15 cellular contexts compared by ENCODE assay signal in the genomic region with DNA sequence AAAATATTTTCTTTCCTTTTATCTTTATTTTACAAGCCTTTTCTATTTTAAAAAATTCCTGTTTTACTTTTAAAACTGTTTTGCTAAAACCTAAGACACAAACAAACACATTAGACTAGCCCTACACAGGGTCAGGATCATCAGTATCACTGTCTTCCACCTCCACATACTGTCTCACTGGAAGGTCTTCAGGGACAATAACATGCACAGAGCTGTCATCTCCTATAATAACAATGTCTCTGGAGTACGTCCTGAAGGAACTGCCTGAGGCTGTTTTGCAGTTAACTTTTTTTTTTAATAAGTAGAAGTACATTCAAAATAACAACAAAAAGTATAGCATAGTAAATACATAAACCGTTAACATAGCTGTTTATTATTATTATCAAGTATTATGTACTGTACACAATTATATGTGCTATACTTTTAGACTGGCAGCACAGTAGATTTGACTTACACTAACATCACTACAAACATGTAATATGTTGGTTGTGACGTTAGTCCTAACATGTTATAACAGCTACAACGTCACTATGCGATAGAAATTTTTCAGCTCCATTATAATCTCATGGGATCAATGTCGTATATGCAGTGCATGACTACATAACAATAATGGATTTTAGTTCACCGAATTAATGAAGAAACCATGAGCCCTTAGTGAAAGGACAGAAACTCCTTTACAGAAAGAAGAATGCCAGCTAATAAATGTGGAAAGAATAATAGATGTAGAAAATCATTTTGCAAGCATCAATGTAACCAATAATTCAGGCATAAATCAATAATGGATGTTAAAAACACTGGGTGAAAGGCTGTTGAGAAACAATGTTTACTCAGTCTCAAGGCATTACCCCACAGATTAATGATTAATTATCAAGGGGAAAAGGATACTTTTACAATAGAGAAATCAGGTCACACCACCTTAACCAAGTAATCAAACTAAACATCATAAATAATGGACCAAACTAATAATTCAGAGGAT. TPM values are rescaled to one million over a fixed set of nuclear protein-coding genes. Genes with fewer than 3 reads are reported as not detected.
DNase-seq lines count a peak whose midpoint lies in the region; ATAC-seq and TF ChIP-seq lines count a peak whose summit lies in the region.
"Had no signal": no experiment of that assay in that cellular context is flagged by ENCODE, and none has a peak within 500 bp of the region (broad histone marks: within the 10 kb centered on the region; RNA-seq: fewer than 3 reads in every experiment).

No MANE protein-coding gene starts in this region.

- peak overlapping the region in 1 of 4 donors; percentile 4 for H3K4me3 ChIP-seq in transverse colon
- H3K4me3 ChIP-seq: cardiac muscle cell, heart right ventricle had no signal

- no peaks in the 10 kb centered on the region for H3K27me3 Mint-ChIP-seq in activated naive CD4-positive, alpha-beta T cell treated with anti-CD3 and anti-CD28 coated beads, Interleukin-2, amount 10 ng/mL, durations not matched to agents 7 days and 5 days

- peaks cover 16% of the 10 kb centered on the region for H3K36me3 Mint-ChIP-seq in activated naive CD4-positive, alpha-beta T cell treated with anti-CD3 and anti-CD28 coated beads, Interleukin-2, amount 10 ng/mL, durations not matched to agents 7 days and 5 days

- DNase-seq in activated naive CD4-positive, alpha-beta T cell treated with anti-CD3 and anti-CD28 coated beads, Interleukin-2, amount 10 ng/mL, durations not matched to agents 7 days and 5 days, result no peak
- no peak for DNase-seq in activated naive CD4-positive, alpha-beta T cell treated with anti-CD3 and anti-CD28 coated beads, Interleukin-2, amount 50 U/mL, for 16 hours
- DNase-seq in SK-N-DZ (ENCODE audit: low spot score) (peak; percentile 9), kidney glomerular epithelial cell (lab: John Stamatoyannopoulos, UW) (peak; percentile 52), transverse colon (no peak)
- DNase-seq: heart right ventricle, KG1, NCI-H1930, Right ventricle myocardium superior had no signal

- intact Hi-C loops in transverse colon (cut with DNase I; ENCODE audit: low total_unique reads), result no loop called here

- TF ChIP-seq CTCF in transverse colon (IDR thresholded peaks at IDR 0.05), result no peak

- peak overlapping the region; percentile 59 to 69 (median 65) for H3K27ac ChIP-seq in transverse colon
- H3K27ac ChIP-seq: cardiac muscle cell, heart right ventricle, parathyroid adenoma had no signal

- H3K27ac Mint-ChIP-seq in activated naive CD4-positive, alpha-beta T cell treated with anti-CD3 and anti-CD28 coated beads, Interleukin-2, amount 10 ng/mL, durations not matched to agents 7 days and 5 days, result peak overlapping the region; percentile 86
- H3K27ac Mint-ChIP-seq: WTC11 had no signal

- no peaks in the 10 kb centered on the region for H3K36me3 ChIP-seq in transverse colon
- H3K36me3 ChIP-seq: cardiac muscle cell, heart right ventricle had no signal

- H3K27me3 ChIP-seq in transverse colon, result no peaks in the 10 kb centered on the region
- H3K27me3 ChIP-seq: cardiac muscle cell, heart right ventricle had no signal

- no peak for ATAC-seq in HG03175 (IDR thresholded peaks at IDR 0.05; ENCODE audit: unreplicated experiment)
- no peak for ATAC-seq in GM18868 (IDR thresholded peaks at IDR 0.05; ENCODE audit: unreplicated experiment)
- no peak for ATAC-seq in GM18519 (IDR thresholded peaks at IDR 0.05; ENCODE audit: low FRiP score, unreplicated experiment)
- ATAC-seq: heart right ventricle, WTC11 had no signal

- no peaks in the 10 kb centered on the region for H3K9me3 ChIP-seq in transverse colon
- H3K9me3 ChIP-seq: heart right ventricle had no signal

- H3K4me1 Mint-ChIP-seq in activated naive CD4-positive, alpha-beta T cell treated with anti-CD3 and anti-CD28 coated beads, Interleukin-2, amount 10 ng/mL, durations not matched to agents 7 days and 5 days, result peaks cover 31% of the 10 kb centered on the region
- H3K4me1 Mint-ChIP-seq: WTC11 had no signal

- 70% methylated on average over 7 of the region's 7 CpGs for WGBS in transverse colon (ENCODE audit: low coverage in 1 of 2), 2 donors

- no peak for TF ChIP-seq EP300 in transverse colon (IDR thresholded peaks at IDR 0.05; ENCODE audit: low read depth)

- TF ChIP-seq POLR2A in transverse colon (IDR thresholded peaks at IDR 0.05), result no peak

- H3K9me3 Mint-ChIP-seq in activated naive CD4-positive, alpha-beta T cell treated with anti-CD3 and anti-CD28 coated beads, Interleukin-2, amount 10 ng/mL, durations not matched to agents 7 days and 5 days, result peaks cover 4% of the 10 kb centered on the region

- peaks cover 9 to 53% (median 19%) of the 10 kb centered on the region in 4 donors for H3K4me1 ChIP-seq in transverse colon
- H3K4me1 ChIP-seq: parathyroid adenoma had no signal

- in situ Hi-C loops in transverse colon (cut with MboI; ENCODE audit: low pct_ligation_motif_present in 1 of 4, low pct_unique_long_range_greater_than_20kb in 1 of 4, low sequenced_read_pairs in 3 of 4), result loop anchor here in 1 of 4 donors (25.0 kb wide), 1 partner anchor 151 kb away; no protein-coding TSS in a partner anchor

- no peak overlapping the region for H3K4me3 Mint-ChIP-seq in activated naive CD4-positive, alpha-beta T cell treated with anti-CD3 and anti-CD28 coated beads, Interleukin-2, amount 10 ng/mL, durations not matched to agents 7 days and 5 days
- H3K4me3 Mint-ChIP-seq: WTC11 had no signal

- CTCF ChIA-PET in activated naive CD4-positive, alpha-beta T cell treated with anti-CD3 and anti-CD28 coated beads, Interleukin-2, amount 10 ng/mL, durations not matched to agents 7 days and 5 days (lab: Charles Lee), result interaction anchor here (0.6 to 1.8 kb wide), 7 partner anchors 9 to 639 kb away, joined by 3 to 10 read pairs (median 3); no protein-coding TSS in a partner anchor

RNA-seq across cellular contexts. Expression of a gene that starts 49.2 kb away (rescaled TPM):
- polyA plus RNA-seq in SK-N-DZ (2014; cell fraction: cytosol; rRNA removed), result 7.4 and 11.4 TPM in 2 replicates
- 16.8 and 17.0 TPM in 2 replicates for polyA plus RNA-seq in SK-N-DZ (2014; cell fraction: nucleus; rRNA removed)
- total RNA-seq in transverse colon, result 100 to 1,000 TPM in 1 of 4 donors, 10 to 100 TPM in 3; 11.6 to 125 (median 49.5) TPM

Comparison
In these comparisons a context has a peak if more than half of its experiments do, and no peak if none do; other contexts are left out.
1. DNase-seq: peak in SK-N-DZ (single experiment) and kidney glomerular epithelial cell (single experiment); none in activated naive CD4-positive, alpha-beta T cell treated with anti-CD3 and anti-CD28 coated beads, Interleukin-2, amount 10 ng/mL, durations not matched to agents 7 days and 5 days (single experiment), activated naive CD4-positive, alpha-beta T cell treated with anti-CD3 and anti-CD28 coated beads, Interleukin-2, amount 50 U/mL, for 16 hours (single experiment) and transverse colon (single experiment).